9 cellular contexts compared by ENCODE assay signal in the genomic region with DNA sequence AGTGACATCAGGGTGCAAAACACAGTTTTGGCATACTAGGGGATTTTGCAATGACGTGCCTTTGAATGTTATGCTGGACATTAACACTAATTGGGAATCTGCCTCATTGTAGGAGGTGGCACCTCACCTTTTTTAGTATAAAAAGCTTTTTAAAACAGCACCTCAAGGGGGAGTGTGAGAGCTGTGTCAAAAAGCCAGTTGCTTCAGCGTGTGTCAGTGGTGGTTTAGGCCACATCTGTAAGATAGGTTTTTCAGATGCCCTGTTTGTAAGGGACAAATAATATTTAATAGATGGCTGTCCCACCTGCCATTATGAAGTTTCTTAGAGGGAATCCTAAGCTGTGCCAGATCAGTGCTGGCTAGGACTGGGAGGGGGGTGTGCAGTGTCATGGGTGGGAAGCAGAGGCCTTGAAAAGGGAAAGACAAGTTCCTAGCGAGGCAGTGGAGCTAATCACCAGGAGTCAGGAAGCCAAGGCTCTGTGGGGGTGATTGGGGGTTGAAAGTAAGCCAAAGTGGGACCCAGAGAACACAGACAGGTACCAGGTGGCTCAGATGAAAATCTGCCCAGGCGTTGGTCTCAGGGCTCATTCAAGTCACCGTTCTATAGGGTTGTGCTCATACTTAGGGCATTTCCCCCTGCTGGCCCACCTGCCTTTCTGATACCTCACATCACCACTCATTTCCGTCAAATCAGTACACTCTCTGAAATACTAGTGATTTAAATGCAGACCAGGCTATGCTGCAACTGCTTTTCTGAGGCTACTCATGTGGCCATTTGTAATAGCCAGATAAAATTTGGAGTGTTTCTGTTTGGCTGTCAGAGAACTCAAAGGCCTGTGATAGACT.
DNase-seq lines count a peak whose midpoint lies in the region; ATAC-seq and TF ChIP-seq lines count a peak whose summit lies in the region.
"Had no signal": no experiment of that assay in that cellular context is flagged by ENCODE, and none has a peak within 500 bp of the region (broad histone marks: within the 10 kb centered on the region; RNA-seq: fewer than 3 reads in every experiment).

No MANE protein-coding gene starts in this region.

- H3K27me3 Mint-ChIP-seq in T-helper 17 cell: no peaks in the 10 kb centered on the region

- intact Hi-C loops in Right ventricle myocardium superior (cut with DNase I): no loop called here

- DNase-seq in T-helper 17 cell (no peak), left lobe of liver (ENCODE audit: low spot score) (no peak), Right ventricle myocardium superior (no peak)
- no peak for DNase-seq in activated CD4-positive, CD25-positive, alpha-beta regulatory T cell treated with anti-CD3 and anti-CD28 coated beads, Interleukin-2, amount 50 U/mL, for 72 hours
- no peak for DNase-seq in stimulated activated CD4-positive, alpha-beta T cell treated with anti-CD3 and anti-CD28 coated beads, Interleukin-1b, Interleukin-23, amount 100 ng/mL, for 48 hours
- DNase-seq: amygdala had no signal

- no peak overlapping the region for H3K27ac Mint-ChIP-seq in T-helper 17 cell

- H3K4me3 Mint-ChIP-seq in T-helper 17 cell: no peak overlapping the region

- peaks cover 4% of the 10 kb centered on the region for H3K36me3 Mint-ChIP-seq in T-helper 17 cell (ENCODE audit: low read depth)

- TF ChIP-seq CTCF in GM12872 (IDR thresholded peaks at IDR 0.05; ENCODE audit: insufficient read depth, low read depth, low read length): peak; percentile 44

- ATAC-seq in HG02885 (IDR thresholded peaks at IDR 0.05; ENCODE audit: poor library complexity, unreplicated experiment): peak; percentile 69
- ATAC-seq in T-helper 17 cell: peak; percentile 37
- ATAC-seq in left lobe of liver: peak; percentile 58
- no peak for ATAC-seq in Right ventricle myocardium superior (ENCODE audit: poor library complexity)
- ATAC-seq in GM21447 (IDR thresholded peaks at IDR 0.05; ENCODE audit: unreplicated experiment): no peak

- no peaks in the 10 kb centered on the region for H3K9me3 ChIP-seq in T-helper 17 cell (ENCODE audit: control insufficient read depth, low read length, poor library complexity, severe bottlenecking)

- peaks cover 10% of the 10 kb centered on the region for H3K4me1 Mint-ChIP-seq in T-helper 17 cell

Comparison
In these comparisons a context has a peak if more than half of its experiments do, and no peak if none do; other contexts are left out.
1. ATAC-seq: peak in HG02885 (single experiment), T-helper 17 cell (single experiment) and left lobe of liver (single experiment); none in Right ventricle myocardium superior (single experiment) and GM21447 (single experiment).